8 cellular contexts compared by ENCODE assay signal in genomic region chr11:10488581-10489443, GRCh38. TPM values are rescaled to one million over a fixed set of nuclear protein-coding genes. Genes with fewer than 3 reads are reported as not detected.
DNase-seq lines count a peak whose midpoint lies in the region; ATAC-seq and TF ChIP-seq lines count a peak whose summit lies in the region.

No MANE protein-coding gene starts in this region.

- CTCF ChIA-PET in Caco-2 (lab: Charles Lee) = no interaction called here

- H3K36me3 ChIP-seq in H7 (replicated peaks; ENCODE audit: control insufficient read depth, insufficient read depth, low read length) (no peaks in the 10 kb centered on the region), Caco-2 (ENCODE audit: control insufficient read depth, insufficient read depth, low read length) (no peaks in the 10 kb centered on the region; the same call in 1 of the 2 replicates)

- no peaks in the 10 kb centered on the region for H3K27me3 Mint-ChIP-seq in T-helper 2 cell treated with Interferon-gamma antibody and Interleukin-4, amounts not matched to agents 5 μg/mL and 100 μg/mL, for 36 hours (ENCODE audit: low read depth)
- no peaks in the 10 kb centered on the region for H3K27me3 Mint-ChIP-seq in naive thymus-derived CD8-positive, alpha-beta T cell
- H3K27me3 Mint-ChIP-seq in Caco-2 (ENCODE audit: insufficient read depth, unreplicated experiment) = no peaks in the 10 kb centered on the region

- H3K27ac Mint-ChIP-seq in T-helper 2 cell treated with Interferon-gamma antibody and Interleukin-4, amounts not matched to agents 5 μg/mL and 100 μg/mL, for 36 hours = peak overlapping the region; percentile 52
- H3K27ac Mint-ChIP-seq in naive thymus-derived CD8-positive, alpha-beta T cell = peak overlapping the region in 5 of 10 donors; percentile 44 to 85 (median 71)
- no peak overlapping the region for H3K27ac Mint-ChIP-seq in Caco-2 (ENCODE audit: unreplicated experiment)

- in situ Hi-C loops in GM13976 (cut with MboI; ENCODE audit: low sequenced_read_pairs, unreplicated experiment) = no loop called here

- peak; percentile 39 to 72 for ATAC-seq in naive thymus-derived CD8-positive, alpha-beta T cell

- intact Hi-C loops in Caco-2 (cut with micrococcal nuclease; ENCODE audit: unreplicated experiment) = no loop called here

- H3K27me3 ChIP-seq in H7 (ENCODE audit: control insufficient read depth, insufficient read depth, low read length) (no peaks in the 10 kb centered on the region), Caco-2 (replicated peaks; ENCODE audit: control insufficient read depth, insufficient read depth, low read length) (no peaks in the 10 kb centered on the region)

- BruUV-seq in Caco-2 (replicated peaks; lab: Mats Ljungman, UMichigan) = no TSS peak

- POLR2A ChIA-PET in naive thymus-derived CD8-positive, alpha-beta T cell (lab: Charles Lee) = no interaction called here
- POLR2A ChIA-PET in Caco-2 (lab: Charles Lee) = no interaction called here

- no peak for TF ChIP-seq CTCF in GM13976 (IDR thresholded peaks at IDR 0.05; ENCODE audit: borderline replicate concordance, control extremely low read depth, extremely low read depth, insufficient read depth, missing control alignments)
- TF ChIP-seq CTCF in Caco-2 (IDR thresholded peaks at IDR 0.05; ENCODE audit: insufficient read depth in 1 of 2, low read depth in 1 of 2, low read length in 1 of 2, severe bottlenecking in 1 of 2, unreplicated experiment in 1 of 2) = no peak

- no peak overlapping the region for H3K4me3 Mint-ChIP-seq in T-helper 2 cell treated with Interferon-gamma antibody and Interleukin-4, amounts not matched to agents 5 μg/mL and 100 μg/mL, for 36 hours
- no peak overlapping the region for H3K4me3 Mint-ChIP-seq in naive thymus-derived CD8-positive, alpha-beta T cell
- no peak overlapping the region for H3K4me3 Mint-ChIP-seq in Caco-2 (ENCODE audit: unreplicated experiment)

- H3K36me3 Mint-ChIP-seq in T-helper 2 cell treated with Interferon-gamma antibody and Interleukin-4, amounts not matched to agents 5 μg/mL and 100 μg/mL, for 36 hours (ENCODE audit: low read depth) = peaks cover 40% of the 10 kb centered on the region
- peaks cover 0 to 88% (median 11%) of the 10 kb centered on the region in 3 donors for H3K36me3 Mint-ChIP-seq in naive thymus-derived CD8-positive, alpha-beta T cell
- H3K36me3 Mint-ChIP-seq in Caco-2 (ENCODE audit: insufficient read depth, unreplicated experiment) = no peaks in the 10 kb centered on the region

- no peak overlapping the region for H3K4me3 ChIP-seq in H7 (ENCODE audit: insufficient read depth, low read depth, low read length)
- no peak overlapping the region for H3K4me3 ChIP-seq in Caco-2 (ENCODE audit: low read depth, low read length)

- DNase-seq in GM13976 (ENCODE audit: low spot score) = peak; percentile 67
- peak; percentile 33 for DNase-seq in H7
- DNase-seq in T-helper 2 cell treated with Interferon-gamma antibody and Interleukin-4, amounts not matched to agents 5 μg/mL and 100 μg/mL, for 36 hours (ENCODE audit: low spot score) = no peak
- peak in 1 of 10 donors; percentile 12 for DNase-seq in naive thymus-derived CD8-positive, alpha-beta T cell
- DNase-seq in Caco-2 = no peak
- no peak for DNase-seq in NOMO-1 treated with DMSO at 0.1 percent for 48 hours (lab: John Stamatoyannopoulos, UW; ENCODE audit: unreplicated experiment)
- no peak for DNase-seq in activated effector memory CD4-positive, alpha-beta T cell treated with Interleukin-2 at 50 U/mL for 16 hours
- DNase-seq in iPS-NIHi11 (ENCODE audit: low spot score) = no peak

- H3K4me1 Mint-ChIP-seq in T-helper 2 cell treated with Interferon-gamma antibody and Interleukin-4, amounts not matched to agents 5 μg/mL and 100 μg/mL, for 36 hours (ENCODE audit: low read depth) = peaks cover 9% of the 10 kb centered on the region
- H3K4me1 Mint-ChIP-seq in naive thymus-derived CD8-positive, alpha-beta T cell = peaks cover 10 to 28% (median 16%) of the 10 kb centered on the region in 4 donors
- no peaks in the 10 kb centered on the region for H3K4me1 Mint-ChIP-seq in Caco-2 (ENCODE audit: low read depth, unreplicated experiment)

- peaks cover 5% of the 10 kb centered on the region; the same call in 1 of the 2 replicates for H3K4me1 ChIP-seq in Caco-2

- no peaks in the 10 kb centered on the region for H3K9me3 Mint-ChIP-seq in T-helper 2 cell treated with Interferon-gamma antibody and Interleukin-4, amounts not matched to agents 5 μg/mL and 100 μg/mL, for 36 hours
- H3K9me3 Mint-ChIP-seq in naive thymus-derived CD8-positive, alpha-beta T cell = no peaks in the 10 kb centered on the region
- no peaks in the 10 kb centered on the region for H3K9me3 Mint-ChIP-seq in Caco-2 (ENCODE audit: unreplicated experiment)

- H3K9me3 ChIP-seq in Caco-2 = no peaks in the 10 kb centered on the region

RNA-seq across cellular contexts. Expression of gene AMPD3, which starts 33.7 kb away (rescaled TPM):
- total RNA-seq in H7 (2014; rRNA removed; shearing (Covaris generic)) = 2.2 and 3.8 TPM in 2 replicates
- total RNA-seq in naive thymus-derived CD8-positive, alpha-beta T cell = 10 to 100 TPM; 24.9 to 28.0 TPM
- polyA plus RNA-seq in naive thymus-derived CD8-positive, alpha-beta T cell = 10 to 100 TPM in 2 of 3 donors, 1 to 10 TPM in 1; 4.3 to 14.2 (median 10.6) TPM
- 10.5 and 13.4 TPM in 2 replicates for total RNA-seq in Caco-2 (2022)

RNA-seq across cellular contexts. Expression of gene RNF141, which starts 52.2 kb away (rescaled TPM):
- 21.8 and 27.6 TPM in 2 replicates for total RNA-seq in H7 (2014; rRNA removed; shearing (Covaris generic))
- 10 to 100 TPM; 18.8 to 19.3 TPM for total RNA-seq in naive thymus-derived CD8-positive, alpha-beta T cell
- polyA plus RNA-seq in naive thymus-derived CD8-positive, alpha-beta T cell = 10 to 100 TPM; 20.5 to 22.9 (median 22.8) TPM
- total RNA-seq in Caco-2 (2022) = 65.2 and 74.8 TPM in 2 replicates

Comparison
In these comparisons a context has a peak if more than half of its experiments do, and no peak if none do; other contexts are left out.
1. DNase-seq: peak in GM13976 (single experiment) and H7 (single experiment); none in T-helper 2 cell treated with Interferon-gamma antibody and Interleukin-4, amounts not matched to agents 5 μg/mL and 100 μg/mL, for 36 hours (single experiment), Caco-2 (0 of 2), NOMO-1 treated with DMSO at 0.1 percent for 48 hours (single experiment), activated effector memory CD4-positive, alpha-beta T cell treated with Interleukin-2 at 50 U/mL for 16 hours (single experiment) and iPS-NIHi11 (single experiment).